ENCODE assay signal across 8 cellular contexts in the genomic region with DNA sequence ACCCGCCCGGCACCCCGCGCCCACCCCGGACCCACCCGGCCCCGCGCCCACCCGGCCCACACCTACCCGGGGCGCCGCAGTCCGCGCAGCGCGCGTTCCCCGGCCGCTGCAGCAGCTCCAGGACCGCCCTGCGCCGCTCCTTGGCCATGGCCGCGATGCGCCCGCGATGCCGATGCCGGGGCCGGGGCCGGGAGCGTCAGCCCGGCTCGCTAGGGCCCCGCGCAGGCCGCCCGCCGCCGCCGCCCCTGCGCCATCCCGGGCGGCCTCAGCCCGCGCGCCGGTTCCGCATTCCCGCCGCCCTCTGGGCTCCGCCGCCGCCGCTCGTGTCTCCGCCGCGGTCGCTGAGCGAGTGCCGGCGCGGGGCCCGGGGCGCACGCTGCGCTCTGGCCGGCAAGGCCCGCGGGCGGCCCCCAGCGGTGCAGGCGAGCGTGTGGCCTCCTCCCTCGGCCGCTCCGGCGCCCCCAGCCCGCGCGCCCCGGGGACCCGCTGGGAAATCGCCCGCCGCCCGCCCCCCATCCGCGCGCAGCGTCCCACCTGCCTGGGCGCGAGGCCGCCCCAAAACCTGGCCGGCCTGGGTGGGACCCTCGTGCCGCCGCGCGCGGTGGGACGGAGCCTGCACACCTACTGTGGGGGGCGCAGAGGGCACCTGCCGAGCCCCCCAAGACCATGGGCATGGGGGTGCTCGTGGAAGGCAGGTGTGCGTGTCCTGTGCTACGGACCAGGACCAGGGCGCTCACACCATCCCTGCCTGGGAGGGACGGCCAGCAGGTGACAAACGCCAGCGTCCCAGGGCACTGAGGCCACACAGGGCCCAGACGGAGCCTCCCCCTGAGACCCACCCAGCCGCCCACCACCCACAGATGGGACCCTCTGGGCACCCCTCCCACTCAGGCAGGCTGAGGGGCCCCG. TPM values are rescaled to one million over a fixed set of nuclear protein-coding genes. Genes with fewer than 3 reads are reported as not detected.
DNase-seq lines count a peak whose midpoint lies in the region; ATAC-seq, FAIRE-seq and TF ChIP-seq lines count a peak whose summit lies in the region.

A gene with protein sequence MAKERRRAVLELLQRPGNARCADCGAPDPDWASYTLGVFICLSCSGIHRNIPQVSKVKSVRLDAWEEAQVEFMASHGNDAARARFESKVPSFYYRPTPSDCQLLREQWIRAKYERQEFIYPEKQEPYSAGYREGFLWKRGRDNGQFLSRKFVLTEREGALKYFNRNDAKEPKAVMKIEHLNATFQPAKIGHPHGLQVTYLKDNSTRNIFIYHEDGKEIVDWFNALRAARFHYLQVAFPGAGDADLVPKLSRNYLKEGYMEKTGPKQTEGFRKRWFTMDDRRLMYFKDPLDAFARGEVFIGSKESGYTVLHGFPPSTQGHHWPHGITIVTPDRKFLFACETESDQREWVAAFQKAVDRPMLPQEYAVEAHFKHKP (minus strand): TSS at position 351 of the 909 bp plus-strand sequence. CDS start 203 bp downstream, at position 148.

- peak; percentile 57 for ATAC-seq in GM19324 (IDR thresholded peaks at IDR 0.05; ENCODE audit: low FRiP score, unreplicated experiment)

- H3K27ac Mint-ChIP-seq in IgD-negative memory B cell, result peak within 1 kb of the TSS in 1 of 3 donors; percentile 92
- peak within 1 kb of the TSS; percentile 45 for H3K27ac Mint-ChIP-seq in stimulated activated naive CD8-positive, alpha-beta T cell treated with anti-CD3 and anti-CD28 coated beads, Interleukin-15, Interleukin-2, amounts not matched to agents 100 ng/mL and 50 ng/mL, for 24 hours

- peak within 1 kb of the TSS; percentile 55 to 92 (median 82) for H3K4me3 Mint-ChIP-seq in IgD-negative memory B cell
- peak within 1 kb of the TSS; percentile 66 for H3K4me3 Mint-ChIP-seq in stimulated activated naive CD8-positive, alpha-beta T cell treated with anti-CD3 and anti-CD28 coated beads, Interleukin-15, Interleukin-2, amounts not matched to agents 100 ng/mL and 50 ng/mL, for 24 hours

- H3K27me3 ChIP-seq in mucosa of stomach (ENCODE audit: control insufficient read depth, insufficient read depth, low read length), result peaks cover 15% of the 10 kb centered on the region

- no peaks in the 10 kb centered on the region for H3K36me3 ChIP-seq in mucosa of stomach (ENCODE audit: control insufficient read depth, insufficient read depth, low read length)

- H3K4me3 ChIP-seq in mucosa of stomach (ENCODE audit: low read length), result peak within 1 kb of the TSS; percentile 38

- H3K36me3 Mint-ChIP-seq in IgD-negative memory B cell, result no peaks in the 10 kb centered on the region
- peaks cover 8% of the 10 kb centered on the region for H3K36me3 Mint-ChIP-seq in stimulated activated naive CD8-positive, alpha-beta T cell treated with anti-CD3 and anti-CD28 coated beads, Interleukin-15, Interleukin-2, amounts not matched to agents 100 ng/mL and 50 ng/mL, for 24 hours (ENCODE audit: low read depth)

- TF ChIP-seq POLR2A in erythroblast (IDR thresholded peaks at IDR 0.05; ENCODE audit: low read length), result no peak

- peaks cover 6 to 12% (median 10%) of the 10 kb centered on the region in 3 donors for H3K4me1 Mint-ChIP-seq in IgD-negative memory B cell
- peaks cover 22% of the 10 kb centered on the region for H3K4me1 Mint-ChIP-seq in stimulated activated naive CD8-positive, alpha-beta T cell treated with anti-CD3 and anti-CD28 coated beads, Interleukin-15, Interleukin-2, amounts not matched to agents 100 ng/mL and 50 ng/mL, for 24 hours (ENCODE audit: low read depth)

- H3K4me1 ChIP-seq in mucosa of stomach (ENCODE audit: control insufficient read depth, insufficient read depth, low read length), result peaks cover 24% of the 10 kb centered on the region

- no peak for FAIRE-seq in RCC 7860 (lab: Jason Lieb, UNC)

- H3K9me3 Mint-ChIP-seq in IgD-negative memory B cell, result no peaks in the 10 kb centered on the region
- H3K9me3 Mint-ChIP-seq in stimulated activated naive CD8-positive, alpha-beta T cell treated with anti-CD3 and anti-CD28 coated beads, Interleukin-15, Interleukin-2, amounts not matched to agents 100 ng/mL and 50 ng/mL, for 24 hours, result no peaks in the 10 kb centered on the region

- DNase-seq in Ammon's horn (ENCODE audit: low spot score) (peak; percentile 61), erythroblast (lab: John Stamatoyannopoulos, UW) (peak; percentile 42 to 48), RCC 7860 (ENCODE audit: low spot score) (no peak)
- peak; percentile 87 for DNase-seq in activated CD8-positive, alpha-beta memory T cell treated with anti-CD3 and anti-CD28 coated beads for 24 hours

- H3K27me3 Mint-ChIP-seq in IgD-negative memory B cell, result peaks cover 2% of the 10 kb centered on the region
- peaks cover 3% of the 10 kb centered on the region for H3K27me3 Mint-ChIP-seq in stimulated activated naive CD8-positive, alpha-beta T cell treated with anti-CD3 and anti-CD28 coated beads, Interleukin-15, Interleukin-2, amounts not matched to agents 100 ng/mL and 50 ng/mL, for 24 hours

- peak within 1 kb of the TSS; percentile 66 for H3K9ac ChIP-seq in mucosa of stomach (ENCODE audit: low read length)

- H3K9me3 ChIP-seq in mucosa of stomach (ENCODE audit: control insufficient read depth, low read length), result no peaks in the 10 kb centered on the region

RNA-seq across cellular contexts. Expression of the gene that starts here (rescaled TPM):
- 6.4 TPM for polyA plus RNA-seq in IgD-negative memory B cell
